34 cellular contexts compared by ENCODE assay signal in genomic region chr1:82549851-82550250, GRCh38.
"Had no signal": no experiment of that assay in that cellular context is flagged by ENCODE, and none has a peak within 500 bp of the region (broad histone marks: within the 10 kb centered on the region; RNA-seq: fewer than 3 reads in every experiment).

No MANE protein-coding gene starts in this region.

- H3K4me1 ChIP-seq: ascending aorta had no signal

- H3K4me3 ChIP-seq: ascending aorta had no signal

- H3K4me3 Mint-ChIP-seq: activated B cell treated with CpG ODN at 0.5 μM for 24 hours; activated CD4-positive, alpha-beta memory T cell treated with anti-CD3 and anti-CD28 coated beads for 36 hours; activated CD4-positive, alpha-beta T cell treated with anti-CD3 and anti-CD28 coated beads, Interleukin-2, amount 10 ng/mL, durations not matched to agents 24 days and 14 days; activated CD8-positive, alpha-beta T cell treated with anti-CD3 and anti-CD28 coated beads for 36 hours; activated naive CD4-positive, alpha-beta T cell treated with anti-CD3 and anti-CD28 coated beads for 36 hours; activated naive CD8-positive, alpha-beta T cell treated with anti-CD3 and anti-CD28 coated beads for 36 hours; activated T-cell treated with anti-CD3 and anti-CD28 coated beads, Interleukin-2, amount 50 U/mL, for 4 hours; activated T-cell treated with anti-CD3 and anti-CD28 coated beads, Interleukin-2, amount 50 U/mL, for 72 hours; activated T-helper 1 cell treated with anti-CD3 and anti-CD28 coated beads, Interleukin-12 subunit alpha, Interleukin-12 subunit beta, Interleukin-2, Interleukin-4 antibody, amounts not matched to agents 30 ng/mL and 10 ng/mL and 1 ng/mL, durations not matched to agents 14 hours and 24 hours and 36 hours; activated T-helper 17 cell treated with anti-CD3 and anti-CD28 coated beads, Interleukin-2, amount 50 U/mL, for 72 hours; brain; T-helper 1 cell treated with Interleukin-12 subunit alpha and Interleukin-12 subunit beta and Interleukin-4 antibody, amounts not matched to agents 30 μg/mL and 1 μg/mL, for 36 hours; T-helper 2 cell treated with Interferon-gamma antibody and Interleukin-4, amounts not matched to agents 5 μg/mL and 100 μg/mL, for 36 hours had no signal

- H3K27ac ChIP-seq: ascending aorta, VCaP had no signal

- H3K4me1 Mint-ChIP-seq: activated B cell treated with CpG ODN at 0.5 μM for 24 hours; activated CD4-positive, alpha-beta T cell treated with anti-CD3 and anti-CD28 coated beads, Interleukin-2, amount 10 ng/mL, durations not matched to agents 24 days and 14 days; activated naive CD8-positive, alpha-beta T cell treated with anti-CD3 and anti-CD28 coated beads for 36 hours; activated T-helper 17 cell treated with anti-CD3 and anti-CD28 coated beads, Interleukin-2, amount 50 U/mL, for 72 hours; brain had no signal

- ATAC-seq: activated CD8-positive, alpha-beta T cell treated with anti-CD3 and anti-CD28 coated beads for 36 hours; activated naive CD4-positive, alpha-beta T cell treated with anti-CD3 and anti-CD28 coated beads, Interleukin-2, amount 50 U/mL, for 72 hours; activated T-cell treated with anti-CD3 and anti-CD28 coated beads, Interleukin-2, amount 50 U/mL, for 4 hours; activated T-cell treated with anti-CD3 and anti-CD28 coated beads, Interleukin-2, amount 50 U/mL, for 72 hours; activated T-helper 17 cell treated with anti-CD3 and anti-CD28 coated beads, Interleukin-2, amount 50 U/mL, for 72 hours had no signal

- H3K36me3 Mint-ChIP-seq: activated CD4-positive, alpha-beta memory T cell treated with anti-CD3 and anti-CD28 coated beads for 36 hours; activated naive CD4-positive, alpha-beta T cell treated with anti-CD3 and anti-CD28 coated beads, Interleukin-2, amount 50 U/mL, for 72 hours; activated naive CD8-positive, alpha-beta T cell treated with anti-CD3 and anti-CD28 coated beads for 36 hours; brain had no signal

- H3K36me3 ChIP-seq: ascending aorta had no signal

- H3K27me3 Mint-ChIP-seq: activated B cell treated with CpG ODN at 0.5 μM for 24 hours; activated CD4-positive, alpha-beta memory T cell treated with anti-CD3 and anti-CD28 coated beads for 36 hours; activated CD4-positive, alpha-beta T cell treated with anti-CD3 and anti-CD28 coated beads, Interleukin-2, amount 10 ng/mL, durations not matched to agents 24 days and 14 days; activated CD8-positive, alpha-beta T cell treated with anti-CD3 and anti-CD28 coated beads for 36 hours; activated naive CD8-positive, alpha-beta T cell treated with anti-CD3 and anti-CD28 coated beads for 36 hours; activated T-helper 17 cell treated with anti-CD3 and anti-CD28 coated beads, Interleukin-2, amount 50 U/mL, for 72 hours had no signal

- DNase-seq: activated B cell treated with CpG ODN at 0.5 μM for 24 hours; activated CD4-positive, alpha-beta memory T cell treated with anti-CD3 and anti-CD28 coated beads for 36 hours; activated CD4-positive, alpha-beta T cell treated with anti-CD3 and anti-CD28 coated beads for 4 hours; activated CD4-positive, alpha-beta T cell treated with anti-CD3 and anti-CD28 coated beads, Interleukin-2, amount 10 ng/mL, durations not matched to agents 24 days and 14 days; activated CD4-positive, alpha-beta T cell treated with anti-CD3 and anti-CD28 coated beads, Interleukin-2, amount 50 U/mL, for 1 hour; activated CD4-positive, alpha-beta T cell treated with anti-CD3 and anti-CD28 coated beads, Interleukin-2, amount 50 U/mL, for 4 hours; activated CD4-positive, CD25-positive, alpha-beta regulatory T cell treated with anti-CD3 and anti-CD28 coated beads, Interleukin-2, amount 50 U/mL, for 72 hours; activated CD8-positive, alpha-beta memory T cell treated with anti-CD3 and anti-CD28 coated beads, Interleukin-2, amount 50 U/mL, for 4 hours; activated CD8-positive, alpha-beta T cell treated with anti-CD3 and anti-CD28 coated beads for 36 hours; activated effector memory CD4-positive, alpha-beta T cell treated with anti-CD3 and anti-CD28 coated beads, Interleukin-2, amount 50 U/mL, for 16 hours; activated gamma-delta T cell treated with Interleukin-2 at 50 U/mL for 16 hours; activated naive CD4-positive, alpha-beta T cell; activated naive CD4-positive, alpha-beta T cell treated with anti-CD3 and anti-CD28 coated beads for 36 hours; activated naive CD4-positive, alpha-beta T cell treated with anti-CD3 and anti-CD28 coated beads, Interleukin-2, amount 50 U/mL, for 16 hours; activated naive CD8-positive, alpha-beta T cell treated with anti-CD3 and anti-CD28 coated beads for 36 hours; activated T-cell treated with anti-CD3 and anti-CD28 coated beads for 4 hours; activated T-cell treated with anti-CD3 and anti-CD28 coated beads, Interleukin-2, amount 50 U/mL, for 1 hour; activated T-cell treated with anti-CD3 and anti-CD28 coated beads, Interleukin-2, amount 50 U/mL, for 4 hours; activated T-cell treated with anti-CD3 and anti-CD28 coated beads, Interleukin-2, amount 50 U/mL, for 72 hours; amygdala; anterior cingulate cortex; central memory CD4-positive, alpha-beta T cell; SW 1271; T-helper 1 cell; T-helper 2 cell; T-helper 9 cell had no signal

- H3K27me3 ChIP-seq: ascending aorta had no signal

- H3K27ac Mint-ChIP-seq: activated B cell treated with CpG ODN at 0.5 μM for 24 hours; activated CD4-positive, alpha-beta memory T cell treated with anti-CD3 and anti-CD28 coated beads for 36 hours; activated CD4-positive, alpha-beta T cell treated with anti-CD3 and anti-CD28 coated beads, Interleukin-2, amount 10 ng/mL, durations not matched to agents 24 days and 14 days; activated CD8-positive, alpha-beta T cell treated with anti-CD3 and anti-CD28 coated beads for 36 hours; activated naive CD4-positive, alpha-beta T cell treated with anti-CD3 and anti-CD28 coated beads for 36 hours; activated naive CD4-positive, alpha-beta T cell treated with anti-CD3 and anti-CD28 coated beads, Interleukin-2, amount 50 U/mL, for 72 hours; activated naive CD8-positive, alpha-beta T cell treated with anti-CD3 and anti-CD28 coated beads for 36 hours; activated T-cell treated with anti-CD3 and anti-CD28 coated beads, Interleukin-2, amount 50 U/mL, for 72 hours; activated T-helper 1 cell treated with anti-CD3 and anti-CD28 coated beads, Interleukin-12 subunit alpha, Interleukin-12 subunit beta, Interleukin-2, Interleukin-4 antibody, amounts not matched to agents 30 ng/mL and 10 ng/mL and 1 ng/mL, durations not matched to agents 14 hours and 24 hours and 36 hours; activated T-helper 17 cell treated with anti-CD3 and anti-CD28 coated beads, Interleukin-2, amount 50 U/mL, for 72 hours; brain; T-helper 2 cell treated with Interferon-gamma antibody and Interleukin-4, amounts not matched to agents 5 μg/mL and 100 μg/mL, for 36 hours had no signal
